Comparison of ENCODE assay signal across 12 cellular contexts in the genomic region with DNA sequence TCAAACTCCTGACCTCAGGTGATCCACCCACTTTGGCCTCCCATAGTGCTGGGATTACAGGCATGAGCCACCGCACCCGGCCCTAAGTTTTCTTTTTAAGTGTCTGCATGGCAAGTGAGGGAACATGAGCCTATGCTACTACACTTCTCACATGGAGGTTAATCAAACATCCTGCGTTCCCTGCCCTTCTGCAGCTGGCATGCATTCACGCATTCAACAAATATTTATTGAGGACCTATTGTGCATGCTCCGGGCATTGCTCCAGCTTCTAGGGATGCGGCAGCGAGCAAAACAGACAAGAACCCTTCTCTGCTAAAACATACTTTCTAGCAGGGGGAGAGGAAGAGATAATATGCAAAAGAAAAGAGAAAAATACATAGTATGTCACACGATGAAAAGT. TPM values are rescaled to one million over a fixed set of nuclear protein-coding genes. Genes with fewer than 3 reads are reported as not detected.
DNase-seq lines count a peak whose midpoint lies in the region; ATAC-seq and TF ChIP-seq lines count a peak whose summit lies in the region.
"Had no signal": no experiment of that assay in that cellular context is flagged by ENCODE, and none has a peak within 500 bp of the region (broad histone marks: within the 10 kb centered on the region; RNA-seq: fewer than 3 reads in every experiment).

No MANE protein-coding gene starts in this region.

- H3K9me3 Mint-ChIP-seq in activated T-helper 1 cell treated with anti-CD3 and anti-CD28 coated beads, Interleukin-12 subunit alpha, Interleukin-12 subunit beta, Interleukin-2, Interleukin-4 antibody, amounts not matched to agents 30 ng/mL and 10 ng/mL and 1 ng/mL, durations not matched to agents 14 hours and 24 hours and 36 hours, result peaks cover 3% of the 10 kb centered on the region
- H3K9me3 Mint-ChIP-seq: activated naive CD4-positive, alpha-beta T cell treated with anti-CD3 and anti-CD28 coated beads, Interleukin-2, amount 50 U/mL, for 24 hours had no signal

- H3K27me3 Mint-ChIP-seq in activated T-helper 1 cell treated with anti-CD3 and anti-CD28 coated beads, Interleukin-12 subunit alpha, Interleukin-12 subunit beta, Interleukin-2, Interleukin-4 antibody, amounts not matched to agents 30 ng/mL and 10 ng/mL and 1 ng/mL, durations not matched to agents 14 hours and 24 hours and 36 hours (ENCODE audit: insufficient read depth), result no peaks in the 10 kb centered on the region
- H3K27me3 Mint-ChIP-seq: activated naive CD4-positive, alpha-beta T cell treated with anti-CD3 and anti-CD28 coated beads, Interleukin-2, amount 50 U/mL, for 24 hours had no signal

- H3K27ac ChIP-seq in suprapubic skin, result no peak overlapping the region
- H3K27ac ChIP-seq: ovary had no signal

- ATAC-seq in GM21526 (IDR thresholded peaks at IDR 0.05; ENCODE audit: low FRiP score, unreplicated experiment), result no peak

- no peaks in the 10 kb centered on the region for H3K36me3 ChIP-seq in suprapubic skin
- H3K36me3 ChIP-seq: ovary had no signal

- WGBS in suprapubic skin, result 58% methylated on average over 8 of the region's 8 CpGs

- no peak for TF ChIP-seq POLR2A in suprapubic skin (IDR thresholded peaks at IDR 0.05)

- no peaks in the 10 kb centered on the region for H3K9me3 ChIP-seq in suprapubic skin
- H3K9me3 ChIP-seq: ovary had no signal

- no peaks in the 10 kb centered on the region for H3K27me3 ChIP-seq in suprapubic skin
- H3K27me3 ChIP-seq: ovary had no signal

- TF ChIP-seq EP300 in suprapubic skin (IDR thresholded peaks at IDR 0.05), result no peak

- TF ChIP-seq CTCF in foreskin fibroblast (IDR thresholded peaks at IDR 0.05; ENCODE audit: low read depth, low read length) (no peak), suprapubic skin (IDR thresholded peaks at IDR 0.05) (no peak)

- intact Hi-C loops in activated T-helper 1 cell treated with anti-CD3 and anti-CD28 coated beads, Interleukin-12 subunit alpha, Interleukin-12 subunit beta, Interleukin-2, Interleukin-4 antibody, amounts not matched to agents 30 ng/mL and 10 ng/mL and 1 ng/mL, durations not matched to agents 14 hours and 24 hours and 36 hours (cut with micrococcal nuclease), result no loop called here

- no peak overlapping the region for H3K4me3 Mint-ChIP-seq in activated T-helper 1 cell treated with anti-CD3 and anti-CD28 coated beads, Interleukin-12 subunit alpha, Interleukin-12 subunit beta, Interleukin-2, Interleukin-4 antibody, amounts not matched to agents 30 ng/mL and 10 ng/mL and 1 ng/mL, durations not matched to agents 14 hours and 24 hours and 36 hours
- H3K4me3 Mint-ChIP-seq: activated naive CD4-positive, alpha-beta T cell treated with anti-CD3 and anti-CD28 coated beads, Interleukin-2, amount 50 U/mL, for 24 hours had no signal

- H3K27ac Mint-ChIP-seq in activated T-helper 1 cell treated with anti-CD3 and anti-CD28 coated beads, Interleukin-12 subunit alpha, Interleukin-12 subunit beta, Interleukin-2, Interleukin-4 antibody, amounts not matched to agents 30 ng/mL and 10 ng/mL and 1 ng/mL, durations not matched to agents 14 hours and 24 hours and 36 hours, result no peak overlapping the region
- H3K27ac Mint-ChIP-seq: activated naive CD4-positive, alpha-beta T cell treated with anti-CD3 and anti-CD28 coated beads, Interleukin-2, amount 50 U/mL, for 24 hours had no signal

- H3K4me1 ChIP-seq in suprapubic skin, result peaks cover 24% of the 10 kb centered on the region

- H3K4me3 ChIP-seq in foreskin fibroblast (ENCODE audit: low read depth in 1 of 2, low read length in 2 of 2) (no peak overlapping the region), suprapubic skin (no peak overlapping the region)
- H3K4me3 ChIP-seq: ovary had no signal

- DNase-seq in COLO829 (ENCODE audit: low spot score) (peak; percentile 26), NCI-H1436 treated with DMSO at 0.1 percent for 48 hours (lab: John Stamatoyannopoulos, UW) (peak; percentile 24), RPMI7951 (ENCODE audit: low read depth) (peak; percentile 4), foreskin fibroblast (peak; percentile 77 to 89), suprapubic skin (ENCODE audit: low spot score in 2 of 2) (no peak), KG1 (lab: John Stamatoyannopoulos, UW) (no peak)
- no peak for DNase-seq in activated T-helper 1 cell treated with anti-CD3 and anti-CD28 coated beads, Interleukin-12 subunit alpha, Interleukin-12 subunit beta, Interleukin-2, Interleukin-4 antibody, amounts not matched to agents 30 ng/mL and 10 ng/mL and 1 ng/mL, durations not matched to agents 14 hours and 24 hours and 36 hours (ENCODE audit: low spot score)
- DNase-seq: NCI-H526 treated with DMSO at 0.1 percent for 48 hours; stimulated activated CD8-positive, alpha-beta memory T cell treated with anti-CD3 and anti-CD28 coated beads, Interleukin-4, amount 100 ng/mL, for 48 hours had no signal

- peaks cover 41% of the 10 kb centered on the region for H3K4me1 Mint-ChIP-seq in activated T-helper 1 cell treated with anti-CD3 and anti-CD28 coated beads, Interleukin-12 subunit alpha, Interleukin-12 subunit beta, Interleukin-2, Interleukin-4 antibody, amounts not matched to agents 30 ng/mL and 10 ng/mL and 1 ng/mL, durations not matched to agents 14 hours and 24 hours and 36 hours (ENCODE audit: low read depth)

- peaks cover 15% of the 10 kb centered on the region for H3K36me3 Mint-ChIP-seq in activated T-helper 1 cell treated with anti-CD3 and anti-CD28 coated beads, Interleukin-12 subunit alpha, Interleukin-12 subunit beta, Interleukin-2, Interleukin-4 antibody, amounts not matched to agents 30 ng/mL and 10 ng/mL and 1 ng/mL, durations not matched to agents 14 hours and 24 hours and 36 hours (ENCODE audit: low read depth)

RNA-seq across cellular contexts. Expression of a gene that starts 42.6 kb away (rescaled TPM):
- total RNA-seq in RPMI7951 (2014; rRNA removed; shearing (Covaris generic)), result 0.98 and 2.6 TPM in 2 replicates
- 0.15 and 0.16 TPM in 2 replicates for total RNA-seq in activated T-helper 1 cell treated with anti-CD3 and anti-CD28 coated beads, Interleukin-12 subunit alpha, Interleukin-12 subunit beta, Interleukin-2, Interleukin-4 antibody, amounts not matched to agents 30 ng/mL and 10 ng/mL and 1 ng/mL, durations not matched to agents 14 hours and 24 hours and 36 hours
- 1 to 10 TPM; 1.8 to 8.9 (median 2.6) TPM for total RNA-seq in suprapubic skin

Comparison
In these comparisons a context has a peak if more than half of its experiments do, and no peak if none do; other contexts are left out.
1. DNase-seq: peak in COLO829 (single experiment), NCI-H1436 treated with DMSO at 0.1 percent for 48 hours (single experiment), RPMI7951 (single experiment) and foreskin fibroblast (2 of 2); none in activated T-helper 1 cell treated with anti-CD3 and anti-CD28 coated beads, Interleukin-12 subunit alpha, Interleukin-12 subunit beta, Interleukin-2, Interleukin-4 antibody, amounts not matched to agents 30 ng/mL and 10 ng/mL and 1 ng/mL, durations not matched to agents 14 hours and 24 hours and 36 hours (single experiment), suprapubic skin (0 of 2) and KG1 (single experiment).